ENCODE assay signal across 31 cellular contexts in the genomic region with DNA sequence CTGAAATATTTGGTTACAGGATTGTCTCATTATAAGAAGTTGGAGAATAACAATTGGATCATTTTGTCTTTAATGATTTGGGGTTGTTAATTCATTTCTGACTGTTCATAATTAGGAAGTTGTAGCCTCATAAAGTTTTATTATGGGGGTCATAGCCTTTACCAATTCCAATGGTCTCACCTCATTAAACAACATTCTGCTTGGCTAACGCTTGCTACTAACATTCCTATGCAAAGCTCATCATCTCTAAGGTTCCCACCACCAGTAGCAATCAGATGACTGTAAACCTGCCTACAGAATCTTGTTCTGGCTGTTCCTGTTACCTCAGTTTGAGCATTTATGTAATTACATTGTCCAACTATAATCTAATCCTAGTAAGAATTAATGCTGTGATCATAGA.
"Had no signal": no experiment of that assay in that cellular context is flagged by ENCODE, and none has a peak within 500 bp of the region (broad histone marks: within the 10 kb centered on the region; RNA-seq: fewer than 3 reads in every experiment).

No MANE protein-coding gene starts in this region.

- H3K79me2 ChIP-seq: parathyroid adenoma had no signal

- H3K9me3 Mint-ChIP-seq: mesothelial cell of epicardium, neural progenitor cell had no signal

- H3K4me1 ChIP-seq: heart left ventricle, left ventricle myocardium inferior, neural progenitor cell, parathyroid adenoma, psoas muscle, right atrium auricular region, right lobe of liver, tibial nerve, uterus had no signal

- FAIRE-seq: islet of Langerhans had no signal

- H3K4me3 ChIP-seq: heart left ventricle, left ventricle myocardium inferior, lung, neural progenitor cell, psoas muscle, right atrium auricular region, right lobe of liver, tibial nerve, uterus had no signal

- H3K4me2 ChIP-seq: neural progenitor cell had no signal

- H2AFZ ChIP-seq: neural progenitor cell, parathyroid adenoma had no signal

- H3K27me3 ChIP-seq: heart left ventricle, neural progenitor cell, neutrophil, right atrium auricular region, right lobe of liver, tibial nerve, uterus had no signal

- H3K36me3 ChIP-seq: heart left ventricle, left ventricle myocardium inferior, neural progenitor cell, neutrophil, right atrium auricular region, right lobe of liver, tibial nerve, uterus had no signal

- H3K4me3 Mint-ChIP-seq: immature natural killer cell; memory B cell; mesothelial cell of epicardium; naive B cell; natural killer cell; nephron progenitor cell; neural progenitor cell; stimulated activated naive CD8-positive, alpha-beta T cell treated with anti-CD3 and anti-CD28 coated beads, Interleukin-15, Interleukin-2, amounts not matched to agents 100 ng/mL and 50 ng/mL, for 24 hours; type B pancreatic cell had no signal

- H3K4me1 Mint-ChIP-seq: immature natural killer cell, memory B cell, mesothelial cell of epicardium, naive B cell, nephron progenitor cell, neural progenitor cell had no signal

- ATAC-seq: heart left ventricle, left colon, natural killer cell, psoas muscle, right lobe of liver had no signal

- H3K9me3 ChIP-seq: neutrophil, right lobe of liver, uterus had no signal

- H3K36me3 Mint-ChIP-seq: immature natural killer cell, memory B cell, mesothelial cell of epicardium, naive B cell, natural killer cell, neural progenitor cell, type B pancreatic cell had no signal

- DNase-seq: glutamatergic neuron; heart left ventricle; hypothalamus; immature natural killer cell; kidney; left colon; left ventricle myocardium inferior; naive B cell; natural killer cell; nephron progenitor cell; occipital lobe; psoas muscle; right lobe of liver; stimulated activated CD4-positive, alpha-beta T cell treated with anti-CD3 and anti-CD28 coated beads, Interleukin-12 subunit alpha, Interleukin-12 subunit beta, amount 100 ng/mL, for 4 hours; stimulated activated CD4-positive, alpha-beta T cell treated with anti-CD3 and anti-CD28 coated beads, Interleukin-15, amount 100 ng/mL, for 24 hours; stimulated activated CD4-positive, alpha-beta T cell treated with anti-CD3 and anti-CD28 coated beads, Interleukin-2, amount 100 ng/mL, for 24 hours; stimulated activated CD4-positive, alpha-beta T cell treated with anti-CD3 and anti-CD28 coated beads, Interleukin-4, amount 100 ng/mL, for 1 hour; stimulated activated naive CD4-positive, alpha-beta T cell; substantia nigra; uterus had no signal

- H3K27me3 Mint-ChIP-seq: naive B cell; stimulated activated naive CD8-positive, alpha-beta T cell treated with anti-CD3 and anti-CD28 coated beads, Interleukin-15, Interleukin-2, amounts not matched to agents 100 ng/mL and 50 ng/mL, for 24 hours; type B pancreatic cell had no signal

- H3K27ac Mint-ChIP-seq: immature natural killer cell; memory B cell; mesothelial cell of epicardium; naive B cell; natural killer cell; nephron progenitor cell; neural progenitor cell; stimulated activated naive CD8-positive, alpha-beta T cell treated with anti-CD3 and anti-CD28 coated beads, Interleukin-15, Interleukin-2, amounts not matched to agents 100 ng/mL and 50 ng/mL, for 24 hours; type B pancreatic cell had no signal

- H3K9ac ChIP-seq: neural progenitor cell, parathyroid adenoma had no signal

- H3K27ac ChIP-seq: heart left ventricle, left ventricle myocardium inferior, neural progenitor cell, neutrophil, parathyroid adenoma, psoas muscle, right atrium auricular region, right lobe of liver, tibial nerve, uterus had no signal
